ENCODE assay signal across 21 cellular contexts in the genomic region with DNA sequence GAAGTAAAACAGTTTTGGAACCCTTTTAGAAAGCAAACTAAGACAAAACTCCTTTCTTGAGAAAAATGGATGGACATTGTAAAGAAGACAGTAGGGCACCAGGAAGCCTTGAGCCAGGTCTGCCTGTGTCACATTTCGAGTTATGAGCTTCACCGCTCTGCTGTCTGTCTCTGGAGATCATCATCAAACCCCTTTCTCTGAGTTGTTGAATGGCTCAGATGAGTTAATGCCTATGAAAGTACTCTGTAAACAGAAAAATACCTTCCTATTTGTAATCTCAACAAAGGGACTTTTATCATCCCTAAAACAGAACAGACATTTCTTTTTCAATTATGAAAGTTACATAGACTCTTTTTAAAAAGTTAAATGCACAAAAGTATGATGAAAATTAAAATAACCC.
DNase-seq lines count a peak whose midpoint lies in the region; ATAC-seq, FAIRE-seq and TF ChIP-seq lines count a peak whose summit lies in the region.
"Had no signal": no experiment of that assay in that cellular context is flagged by ENCODE, and none has a peak within 500 bp of the region (broad histone marks: within the 10 kb centered on the region; RNA-seq: fewer than 3 reads in every experiment).

No MANE protein-coding gene starts in this region.

- no peak for DNase-seq in activated T-cell treated with anti-CD3 and anti-CD28 coated beads, Interleukin-2, amount 50 U/mL, for 4 hours
- DNase-seq in activated T-cell treated with anti-CD3 and anti-CD28 coated beads for 4 hours (no peak), Panc1 (ENCODE audit: low read depth, low spot score) (no peak), esophagus muscularis mucosa (ENCODE audit: extremely low spot score) (no peak), stomach (no peak), SKM-1 (lab: John Stamatoyannopoulos, UW; ENCODE audit: unreplicated experiment) (no peak), GM12891 (ENCODE audit: insufficient read length, low spot score) (no peak)
- DNase-seq: activated gamma-delta T cell treated with Interleukin-2 at 50 U/mL for 16 hours; gastrocnemius medialis; H9; NCI-H1436 treated with DMSO at 0.1 percent for 48 hours; NCI-H2227 treated with DMSO at 0.1 percent for 48 hours; nephron progenitor cell; NK-92 treated with Interleukin-12 subunit alpha and Interleukin-12 subunit beta, amount 100 ng/mL, for 24 hours; right cardiac atrium; Right ventricle myocardium superior; T1000 had no signal

- H3K9me3 Mint-ChIP-seq in activated T-cell treated with anti-CD3 and anti-CD28 coated beads, Interleukin-2, amount 50 U/mL, for 4 hours = peaks cover 4% of the 10 kb centered on the region
- H3K9me3 Mint-ChIP-seq: H9, nephron progenitor cell, type B pancreatic cell had no signal

- no peaks in the 10 kb centered on the region for H3K27me3 ChIP-seq in Panc1 (ENCODE audit: control insufficient read depth, insufficient read depth, low read length)
- no peaks in the 10 kb centered on the region for H3K27me3 ChIP-seq in esophagus muscularis mucosa
- no peaks in the 10 kb centered on the region for H3K27me3 ChIP-seq in stomach
- H3K27me3 ChIP-seq: cardiac muscle cell, gastrocnemius medialis had no signal

- ATAC-seq in activated T-cell treated with anti-CD3 and anti-CD28 coated beads, Interleukin-2, amount 50 U/mL, for 4 hours = no peak
- ATAC-seq in Panc1 (no peak), HG03039 (IDR thresholded peaks at IDR 0.05; ENCODE audit: unreplicated experiment) (no peak)
- ATAC-seq: gastrocnemius medialis, right cardiac atrium had no signal

- in situ Hi-C loops in Panc1 (cut with HindIII; ENCODE audit: low pct_unique_long_range_greater_than_20kb, low sequenced_read_pairs) = loop anchor here (25.0 kb wide), 1 partner anchor 562 kb away; a partner anchor contains a TSS

- POLR2A ChIA-PET in Panc1 (lab: Charles Lee) = no interaction called here

- H3K4me1 ChIP-seq in Panc1 (ENCODE audit: control insufficient read depth, insufficient read depth, low read length) (peaks cover 37% of the 10 kb centered on the region), esophagus muscularis mucosa (peaks cover 74 to 100% (median 99%) of the 10 kb centered on the region in 4 donors), stomach (peaks cover 52 to 95% (median 71%) of the 10 kb centered on the region in 4 donors)

- peaks cover 55% of the 10 kb centered on the region for H3K4me1 Mint-ChIP-seq in activated T-cell treated with anti-CD3 and anti-CD28 coated beads, Interleukin-2, amount 50 U/mL, for 4 hours (ENCODE audit: low read depth)

- H3K9me3 ChIP-seq in Panc1 (ENCODE audit: control insufficient read depth, insufficient read depth, low read depth, low read length) (no peaks in the 10 kb centered on the region), esophagus muscularis mucosa (no peaks in the 10 kb centered on the region), stomach (no peaks in the 10 kb centered on the region)
- H3K9me3 ChIP-seq: gastrocnemius medialis had no signal

- CTCF ChIA-PET in Panc1 (lab: Charles Lee) = no interaction called here

- no peaks in the 10 kb centered on the region for H3K27me3 Mint-ChIP-seq in activated T-cell treated with anti-CD3 and anti-CD28 coated beads, Interleukin-2, amount 50 U/mL, for 4 hours (ENCODE audit: low read depth)
- H3K27me3 Mint-ChIP-seq: type B pancreatic cell had no signal

- H3K4me3 Mint-ChIP-seq in activated T-cell treated with anti-CD3 and anti-CD28 coated beads, Interleukin-2, amount 50 U/mL, for 4 hours = peak overlapping the region; percentile 25
- H3K4me3 Mint-ChIP-seq: H9, nephron progenitor cell, type B pancreatic cell had no signal

- BruUV-seq in Panc1 (replicated peaks; lab: Mats Ljungman, UMichigan) = no TSS peak

- peak overlapping the region; percentile 5; the same call in 1 of the 2 replicates for H3K27ac ChIP-seq in Panc1 (ENCODE audit: low read length)
- peak overlapping the region; percentile 75 to 98 (median 91) for H3K27ac ChIP-seq in esophagus muscularis mucosa (replicated peaks in 1 of 4)
- peak overlapping the region in 4 of 5 donors; percentile 1 to 94 (median 69) for H3K27ac ChIP-seq in stomach
- H3K27ac ChIP-seq: cardiac muscle cell had no signal

- no peak overlapping the region for H3K4me3 ChIP-seq in Panc1 (ENCODE audit: low read depth in 2 of 2, low read length in 2 of 2)
- no peak overlapping the region for H3K4me3 ChIP-seq in esophagus muscularis mucosa
- no peak overlapping the region for H3K4me3 ChIP-seq in stomach
- H3K4me3 ChIP-seq: cardiac muscle cell, gastrocnemius medialis had no signal

- no peaks in the 10 kb centered on the region for H3K36me3 ChIP-seq in Panc1 (ENCODE audit: control insufficient read depth, insufficient read depth, low read length)
- H3K36me3 ChIP-seq in esophagus muscularis mucosa = no peaks in the 10 kb centered on the region
- no peaks in the 10 kb centered on the region for H3K36me3 ChIP-seq in stomach
- H3K36me3 ChIP-seq: cardiac muscle cell, gastrocnemius medialis had no signal

- TF ChIP-seq CTCF in Panc1 (IDR thresholded peaks at IDR 0.05) (no peak), esophagus muscularis mucosa (IDR thresholded peaks at IDR 0.05) (no peak), stomach (IDR thresholded peaks at IDR 0.05) (no peak)

- TF ChIP-seq EP300 in esophagus muscularis mucosa (IDR thresholded peaks at IDR 0.05) (no peak), stomach (IDR thresholded peaks at IDR 0.05) (no peak)

- no peak for TF ChIP-seq POLR2A in esophagus muscularis mucosa (IDR thresholded peaks at IDR 0.05; ENCODE audit: low read depth)
- no peak for TF ChIP-seq POLR2A in stomach (IDR thresholded peaks at IDR 0.05)
- TF ChIP-seq POLR2A in GM12891 (IDR thresholded peaks at IDR 0.05; ENCODE audit: low read depth, low read length) = no peak

- no peak for FAIRE-seq in GM12891 (lab: Jason Lieb, UNC)
- FAIRE-seq: GM12892 had no signal

- peaks cover 13% of the 10 kb centered on the region for H3K36me3 Mint-ChIP-seq in activated T-cell treated with anti-CD3 and anti-CD28 coated beads, Interleukin-2, amount 50 U/mL, for 4 hours (ENCODE audit: insufficient read depth)

- WGBS in esophagus muscularis mucosa = 83% methylated on average over 2 of the region's 2 CpGs
- 70 to 95% (median 92%) methylated on average over 2 of the region's 2 CpGs for WGBS in stomach, 5 donors

- intact Hi-C loops in Panc1 (cut with micrococcal nuclease; ENCODE audit: unreplicated experiment) (no loop called here), esophagus muscularis mucosa (cut with DNase I) (no loop called here), stomach (cut with DNase I; ENCODE audit: low total_unique reads) (no loop called here)

TF ChIP-seq in GM12891, 5 proteins besides CTCF, POLR2A, EP300 and RAD21:
- no peak for TF ChIP-seq SPI1 (IDR thresholded peaks at IDR 0.05; ENCODE audit: low read depth, low read length)
- TF ChIP-seq PAX5 (IDR thresholded peaks at IDR 0.05; ENCODE audit: insufficient read depth, low read length, severe bottlenecking) = no peak
- TF ChIP-seq TAF1 (IDR thresholded peaks at IDR 0.05; ENCODE audit: low read depth, low read length) = no peak
- no peak for TF ChIP-seq POLR2AphosphoS5 (IDR thresholded peaks at IDR 0.05; ENCODE audit: low read depth, low read length)
- TF ChIP-seq POU2F2 (IDR thresholded peaks at IDR 0.05; ENCODE audit: low read depth, low read length) = no peak

Comparison
In these comparisons a context has a peak if more than half of its experiments do, and no peak if none do; other contexts are left out.
1. H3K27ac ChIP-seq: peak in every context shown above with its lines; median percentile 91 in esophagus muscularis mucosa; 69 in stomach; 5 in Panc1.